ENCODE assay signal across 1 cellular context in genomic region chr5:149448831-149449714, GRCh38.
TF ChIP-seq lines count a peak whose summit lies in the region.

No MANE protein-coding gene starts in this region.

TF ChIP-seq in GM23338, 12 proteins besides CTCF, POLR2A, EP300 and RAD21 (continued from another document):
- TF ChIP-seq ETS1 (IDR thresholded peaks at IDR 0.05) (no peak), REST (IDR thresholded peaks at IDR 0.05; ENCODE audit: unreplicated experiment) (no peak), ZNF114 (CRISPR knock-in tag; IDR thresholded peaks at IDR 0.05) (no peak), ZNF331 (CRISPR knock-in tag; IDR thresholded peaks at IDR 0.05; ENCODE audit: low read depth) (no peak)
